10 cellular contexts compared by ENCODE assay signal in genomic region chr22:28792491-28793383, GRCh38. TPM values are rescaled to one million over a fixed set of nuclear protein-coding genes. Genes with fewer than 3 reads are reported as not detected.
DNase-seq lines count a peak whose midpoint lies in the region; ATAC-seq and TF ChIP-seq lines count a peak whose summit lies in the region.
"Had no signal": no experiment of that assay in that cellular context is flagged by ENCODE, and none has a peak within 500 bp of the region (broad histone marks: within the 10 kb centered on the region; RNA-seq: fewer than 3 reads in every experiment).

No MANE protein-coding gene starts in this region.

- no peaks in the 10 kb centered on the region for H3K27me3 ChIP-seq in cardiac muscle cell
- H3K27me3 ChIP-seq in upper lobe of right lung, result no peaks in the 10 kb centered on the region
- no peaks in the 10 kb centered on the region for H3K27me3 ChIP-seq in gastroesophageal sphincter
- H3K27me3 ChIP-seq: adrenal gland had no signal

- TF ChIP-seq CTCF in cardiac muscle cell (IDR thresholded peaks at IDR 0.05; ENCODE audit: low read depth, low read length) (no peak), upper lobe of right lung (IDR thresholded peaks at IDR 0.05) (no peak), gastroesophageal sphincter (IDR thresholded peaks at IDR 0.05) (no peak)

- H3K4me3 Mint-ChIP-seq in activated CD4-positive, alpha-beta memory T cell treated with anti-CD3 and anti-CD28 coated beads, Interleukin-2, amount 10 ng/mL, durations not matched to agents 7 days and 5 days, result no peak overlapping the region

- DNase-seq in cardiac muscle cell (ENCODE audit: low read depth in 1 of 2, low spot score in 1 of 2) (no peak), Right ventricle myocardium superior (no peak), upper lobe of right lung (no peak), DMS79 treated with DMSO at 0.1 percent for 48 hours (lab: John Stamatoyannopoulos, UW) (no peak)
- no peak for DNase-seq in activated CD4-positive, alpha-beta memory T cell treated with anti-CD3 and anti-CD28 coated beads, Interleukin-2, amount 10 ng/mL, durations not matched to agents 7 days and 5 days
- DNase-seq: NCI-H1417 treated with DMSO at 0.1 percent for 48 hours had no signal

- peak overlapping the region; percentile 76 for H3K27ac ChIP-seq in cardiac muscle cell
- no peak overlapping the region for H3K27ac ChIP-seq in upper lobe of right lung
- no peak overlapping the region for H3K27ac ChIP-seq in gastroesophageal sphincter
- H3K27ac ChIP-seq: adrenal gland had no signal

- H3K9me3 Mint-ChIP-seq in activated CD4-positive, alpha-beta memory T cell treated with anti-CD3 and anti-CD28 coated beads, Interleukin-2, amount 10 ng/mL, durations not matched to agents 7 days and 5 days, result no peaks in the 10 kb centered on the region

- peaks cover 76% of the 10 kb centered on the region for H3K36me3 Mint-ChIP-seq in activated CD4-positive, alpha-beta memory T cell treated with anti-CD3 and anti-CD28 coated beads, Interleukin-2, amount 10 ng/mL, durations not matched to agents 7 days and 5 days (ENCODE audit: low read depth)

- ATAC-seq in Right ventricle myocardium superior (ENCODE audit: poor library complexity) (no peak), HG03045 (IDR thresholded peaks at IDR 0.05; ENCODE audit: unreplicated experiment) (peak; percentile 38), upper lobe of right lung (peak; percentile 28), HG03097 (IDR thresholded peaks at IDR 0.05; ENCODE audit: low FRiP score, unreplicated experiment) (no peak), gastroesophageal sphincter (no peak)

- CTCF ChIA-PET in activated CD4-positive, alpha-beta memory T cell treated with anti-CD3 and anti-CD28 coated beads, Interleukin-2, amount 10 ng/mL, durations not matched to agents 7 days and 5 days (lab: Charles Lee), result interaction anchor here (6.6 kb wide), 1 partner anchor 36 kb away, joined by 52 read pairs; no protein-coding TSS in a partner anchor

- H3K4me3 ChIP-seq in cardiac muscle cell (no peak overlapping the region), upper lobe of right lung (no peak overlapping the region), gastroesophageal sphincter (no peak overlapping the region)
- H3K4me3 ChIP-seq: adrenal gland had no signal

- no peak for TF ChIP-seq EP300 in gastroesophageal sphincter (IDR thresholded peaks at IDR 0.05)

- H3K4me1 Mint-ChIP-seq in activated CD4-positive, alpha-beta memory T cell treated with anti-CD3 and anti-CD28 coated beads, Interleukin-2, amount 10 ng/mL, durations not matched to agents 7 days and 5 days, result peaks cover 67% of the 10 kb centered on the region

- 79 to 80% methylated on average over 5 to 7 of the region's 15 CpGs for WGBS in gastroesophageal sphincter (ENCODE audit: low coverage in 1 of 2), 2 donors

- H3K4me1 ChIP-seq in cardiac muscle cell (ENCODE audit: low read depth) (no peaks in the 10 kb centered on the region), upper lobe of right lung (peaks cover 34% of the 10 kb centered on the region), gastroesophageal sphincter (peaks cover 0 to 39% (median 10%) of the 10 kb centered on the region in 3 donors)

- no peaks in the 10 kb centered on the region for H3K9me3 ChIP-seq in cardiac muscle cell (ENCODE audit: low read depth)
- H3K9me3 ChIP-seq in upper lobe of right lung, result no peaks in the 10 kb centered on the region
- H3K9me3 ChIP-seq in gastroesophageal sphincter, result no peaks in the 10 kb centered on the region
- H3K9me3 ChIP-seq: adrenal gland had no signal

- peaks cover 34% of the 10 kb centered on the region for H3K36me3 ChIP-seq in cardiac muscle cell
- peaks cover 66% of the 10 kb centered on the region for H3K36me3 ChIP-seq in upper lobe of right lung
- peaks cover 0 to 80% of the 10 kb centered on the region in 2 donors for H3K36me3 ChIP-seq in gastroesophageal sphincter

- intact Hi-C loops in Right ventricle myocardium superior (cut with DNase I) (no loop called here), upper lobe of right lung (cut with DNase I) (no loop called here)

- H3K27me3 Mint-ChIP-seq in activated CD4-positive, alpha-beta memory T cell treated with anti-CD3 and anti-CD28 coated beads, Interleukin-2, amount 10 ng/mL, durations not matched to agents 7 days and 5 days, result no peaks in the 10 kb centered on the region

- H3K27ac Mint-ChIP-seq in activated CD4-positive, alpha-beta memory T cell treated with anti-CD3 and anti-CD28 coated beads, Interleukin-2, amount 10 ng/mL, durations not matched to agents 7 days and 5 days, result peak overlapping the region; percentile 58

- POLR2A ChIA-PET in activated CD4-positive, alpha-beta memory T cell treated with anti-CD3 and anti-CD28 coated beads, Interleukin-2, amount 10 ng/mL, durations not matched to agents 7 days and 5 days (lab: Charles Lee), result interaction anchor here (1.4 to 15.8 kb wide), 3 partner anchors 8 to 33 kb away, joined by 10 to 348 read pairs (median 13); partner anchors contain the start of gene XBP1

- TF ChIP-seq POLR2A in gastroesophageal sphincter (IDR thresholded peaks at IDR 0.05), result no peak

RNA-seq across cellular contexts. Expression of gene XBP1, which starts 7.6 kb away (rescaled TPM):
- total RNA-seq in cardiac muscle cell (96.8 and 174 TPM in 2 replicates), Right ventricle myocardium superior (61.5 TPM), upper lobe of right lung (255 TPM), gastroesophageal sphincter (100 to 1,000 TPM in 2 of 4 donors, 10 to 100 TPM in 2; 55.9 to 129 (median 92.3) TPM)
- polyA plus RNA-seq in cardiac muscle cell, result 115 and 179 TPM in 2 replicates
- 100 to 1,000 TPM; 263 to 266 TPM for total RNA-seq in activated CD4-positive, alpha-beta memory T cell treated with anti-CD3 and anti-CD28 coated beads, Interleukin-2, amount 10 ng/mL, durations not matched to agents 7 days and 5 days

RNA-seq across cellular contexts. Expression of gene CCDC117, which starts 20.2 kb away (rescaled TPM):
- total RNA-seq in cardiac muscle cell (29.0 and 37.9 TPM in 2 replicates), Right ventricle myocardium superior (12.0 TPM), upper lobe of right lung (19.7 TPM), gastroesophageal sphincter (10 to 100 TPM; 23.2 to 34.2 (median 25.7) TPM)
- polyA plus RNA-seq in cardiac muscle cell, result 29.1 and 35.8 TPM in 2 replicates
- 10 to 100 TPM; 33.6 to 35.2 TPM for total RNA-seq in activated CD4-positive, alpha-beta memory T cell treated with anti-CD3 and anti-CD28 coated beads, Interleukin-2, amount 10 ng/mL, durations not matched to agents 7 days and 5 days

RNA-seq across cellular contexts. Expression of gene HSCB, which starts 50.9 kb away (rescaled TPM):
- total RNA-seq in cardiac muscle cell (21.5 and 22.9 TPM in 2 replicates), Right ventricle myocardium superior (9.3 TPM), upper lobe of right lung (12.0 TPM), gastroesophageal sphincter (10 to 100 TPM; 14.0 to 17.1 (median 15.0) TPM)
- polyA plus RNA-seq in cardiac muscle cell, result 14.6 and 27.0 TPM in 2 replicates
- total RNA-seq in activated CD4-positive, alpha-beta memory T cell treated with anti-CD3 and anti-CD28 coated beads, Interleukin-2, amount 10 ng/mL, durations not matched to agents 7 days and 5 days, result 10 to 100 TPM; 14.4 to 16.1 TPM

RNA-seq across cellular contexts. Expression of gene CHEK2, which starts 51.1 kb away (rescaled TPM):
- total RNA-seq in cardiac muscle cell (8.1 and 30.3 TPM in 2 replicates), Right ventricle myocardium superior (2.4 TPM), upper lobe of right lung (9.2 TPM), gastroesophageal sphincter (10 to 100 TPM in 1 of 4 donors, 1 to 10 TPM in 3; 3.4 to 11.7 (median 4.8) TPM)
- 15.0 and 28.4 TPM in 2 replicates for polyA plus RNA-seq in cardiac muscle cell
- total RNA-seq in activated CD4-positive, alpha-beta memory T cell treated with anti-CD3 and anti-CD28 coated beads, Interleukin-2, amount 10 ng/mL, durations not matched to agents 7 days and 5 days, result 10 to 100 TPM; 38.7 to 39.8 TPM

Comparison
In these comparisons a context has a peak if more than half of its experiments do, and no peak if none do; other contexts are left out.
1. ATAC-seq: peak in HG03045 (single experiment) and upper lobe of right lung (single experiment); none in Right ventricle myocardium superior (single experiment), HG03097 (single experiment) and gastroesophageal sphincter (single experiment).